ENCODE assay signal across 18 cellular contexts in genomic region chr13:84653915-84654534, GRCh38.
DNase-seq lines count a peak whose midpoint lies in the region; ATAC-seq and TF ChIP-seq lines count a peak whose summit lies in the region.
"Had no signal": no experiment of that assay in that cellular context is flagged by ENCODE, and none has a peak within 500 bp of the region (broad histone marks: within the 10 kb centered on the region; RNA-seq: fewer than 3 reads in every experiment).

No MANE protein-coding gene starts in this region.

- H3F3A ChIP-seq in Loucy (ENCODE audit: low read depth) = peaks cover 15% of the 10 kb centered on the region; the same call in 1 of the 2 replicates

- H3K9me3 ChIP-seq in BLaER1 (peaks cover 24% of the 10 kb centered on the region), Loucy (ENCODE audit: insufficient read depth, low read depth, low read length) (no peaks in the 10 kb centered on the region), heart right ventricle (peaks cover 0 to 9% (median 0%) of the 10 kb centered on the region in 11 donors)

- H4K20me1 ChIP-seq in BLaER1 (no peaks in the 10 kb centered on the region), Loucy (ENCODE audit: insufficient read depth, low read length, poor library complexity, severe bottlenecking) (no peaks in the 10 kb centered on the region)

- no peaks in the 10 kb centered on the region for H3K79me2 ChIP-seq in Loucy (ENCODE audit: insufficient read depth, low read length)

- H3K27me3 ChIP-seq in BLaER1 (no peaks in the 10 kb centered on the region), Loucy (ENCODE audit: insufficient read depth, low read length, poor library complexity, severe bottlenecking) (no peaks in the 10 kb centered on the region), heart right ventricle (no peaks in the 10 kb centered on the region)

- DNase-seq in heart right ventricle (peak; percentile 54 to 59), left lobe of liver (ENCODE audit: low spot score) (no peak), mesenteric fat pad (ENCODE audit: low spot score) (no peak)
- DNase-seq: DMS79 treated with DMSO at 0.1 percent for 48 hours, GM23248, MV-4-11, NCI-H1417 treated with DMSO at 0.1 percent for 48 hours, NCI-H2029, NCI-H2171 treated with DMSO at 0.1 percent for 48 hours, NCI-H446 treated with DMSO at 0.1 percent for 48 hours, PC-3 had no signal

- H3K27ac ChIP-seq in BLaER1 = peak overlapping the region; percentile 87
- peak overlapping the region in 8 of 10 donors; percentile 41 to 84 (median 62) for H3K27ac ChIP-seq in heart right ventricle
- H3K27ac ChIP-seq: GM23248 had no signal

- H3K9ac ChIP-seq in BLaER1 (peak overlapping the region; percentile 65; the same call in 1 of the 2 replicates), Loucy (ENCODE audit: low read depth, low read length, poor library complexity, severe bottlenecking) (peak overlapping the region; percentile 63)
- H3K9ac ChIP-seq: GM23248 had no signal

- intact Hi-C loops in heart right ventricle (cut with DNase I) = no loop called here

- no peaks in the 10 kb centered on the region for H3K9me2 ChIP-seq in Loucy (replicated peaks; ENCODE audit: low read depth, low read length)

- 55 to 58% methylated on average over 3 of the region's 3 CpGs for WGBS in heart right ventricle, 2 donors

- no peak overlapping the region; the same call in 1 of the 2 replicates for H2AFZ ChIP-seq in Loucy (ENCODE audit: low read length)
- H2AFZ ChIP-seq: GM23248 had no signal

- peak overlapping the region; percentile 72 for H3K4me2 ChIP-seq in BLaER1
- H3K4me2 ChIP-seq in Loucy (ENCODE audit: low read depth, low read length, poor library complexity, severe bottlenecking) = peak overlapping the region; percentile 74

- H3K4me3 ChIP-seq in BLaER1 = no peak overlapping the region; the same call in 1 of the 2 replicates
- peak overlapping the region; percentile 58 for H3K4me3 ChIP-seq in Loucy (ENCODE audit: low read length, poor library complexity, severe bottlenecking)
- H3K4me3 ChIP-seq in heart right ventricle = no peak overlapping the region
- H3K4me3 ChIP-seq: GM12878, GM23248, K562 had no signal

- H3K36me3 ChIP-seq in BLaER1 = no peaks in the 10 kb centered on the region; the same call in 1 of the 2 replicates
- no peaks in the 10 kb centered on the region for H3K36me3 ChIP-seq in Loucy (ENCODE audit: insufficient read depth, low read length)
- no peaks in the 10 kb centered on the region for H3K36me3 ChIP-seq in heart right ventricle

- H3K4me1 ChIP-seq in BLaER1 (peaks cover 84% of the 10 kb centered on the region), Loucy (ENCODE audit: insufficient read depth, low read length, poor library complexity, severe bottlenecking) (peaks cover 61% of the 10 kb centered on the region), heart right ventricle (peaks cover 0 to 19% (median 0%) of the 10 kb centered on the region in 9 donors)

- ATAC-seq in heart right ventricle (peak; percentile 63 to 98 (median 92)), left lobe of liver (peak; percentile 16), HG03342 (IDR thresholded peaks at IDR 0.05; ENCODE audit: unreplicated experiment) (no peak), HG03571 (IDR thresholded peaks at IDR 0.05; ENCODE audit: unreplicated experiment) (no peak), HG03439 (IDR thresholded peaks at IDR 0.05; ENCODE audit: unreplicated experiment) (no peak)
- ATAC-seq: K562, PC-3 had no signal

- TF ChIP-seq CTCF in Loucy (conservative IDR thresholded peaks at IDR 0.05; ENCODE audit: low read length) (no peak), heart right ventricle (IDR thresholded peaks at IDR 0.05) (no peak)

Comparison
In these comparisons a context has a peak if more than half of its experiments do, and no peak if none do; other contexts are left out.
1. ATAC-seq: peak in heart right ventricle (8 of 8) and left lobe of liver (single experiment); none in HG03342 (single experiment), HG03571 (single experiment) and HG03439 (single experiment).
2. DNase-seq: peak in heart right ventricle (2 of 2); none in left lobe of liver (single experiment) and mesenteric fat pad (single experiment).